In genomic region chr16:87636050-87636684, GRCh38 we compare ENCODE assay signal across 9 cellular contexts. TPM values are rescaled to one million over a fixed set of nuclear protein-coding genes. Genes with fewer than 3 reads are reported as not detected.
DNase-seq lines count a peak whose midpoint lies in the region; ATAC-seq, FAIRE-seq and TF ChIP-seq lines count a peak whose summit lies in the region.
"Had no signal": no experiment of that assay in that cellular context is flagged by ENCODE, and none has a peak within 500 bp of the region (broad histone marks: within the 10 kb centered on the region; RNA-seq: fewer than 3 reads in every experiment).

No MANE protein-coding gene starts in this region.

- DNase-seq in COLO829 (ENCODE audit: low spot score) (peak; percentile 64), HT1080 (ENCODE audit: low read depth) (peak; percentile 70), endothelial cell of umbilical vein (ENCODE audit: low read depth, low spot score) (peak; percentile 61)
- DNase-seq in activated CD8-positive, alpha-beta memory T cell treated with anti-CD3 and anti-CD28 coated beads, Interleukin-2, amount 50 U/mL, for 24 hours (ENCODE audit: extremely low read depth), result peak; percentile 56
- peak; percentile 65 for DNase-seq in stimulated activated CD8-positive, alpha-beta memory T cell treated with anti-CD3 and anti-CD28 coated beads, Interleukin-7, amount 100 ng/mL, for 24 hours (ENCODE audit: low read depth)

- dilution Hi-C loops in endothelial cell of umbilical vein (cut with MboI; ENCODE audit: extremely low pct_ligation_motif_present, low sequenced_read_pairs), result no loop called here

- FAIRE-seq in endothelial cell of umbilical vein (lab: Jason Lieb, UNC), result peak; percentile 74

- H3K27ac ChIP-seq in OCI-LY1 (ENCODE audit: low read depth, low read length, poor library complexity, severe bottlenecking) (peak overlapping the region; percentile 32), endothelial cell of umbilical vein (ENCODE audit: insufficient read depth, low read depth, low read length) (no peak overlapping the region), mucosa of rectum (ENCODE audit: low read depth in 2 of 2, low read length in 2 of 2) (no peak overlapping the region)
- H3K27ac ChIP-seq: SK-N-MC had no signal

- POLR2A ChIA-PET in endothelial cell of umbilical vein (lab: Charles Lee), result no interaction called here

- TF ChIP-seq CTCF in OCI-LY1 (IDR thresholded peaks at IDR 0.05; ENCODE audit: low read length) (peak; percentile 70), endothelial cell of umbilical vein (IDR thresholded peaks at IDR 0.05; ENCODE audit: extremely low read depth in 1 of 2, insufficient read depth in 1 of 2, low read depth in 1 of 2, low read length in 2 of 2) (peak; percentile 56 to 71)

- BruUV-seq in endothelial cell of umbilical vein (replicated peaks; lab: Mats Ljungman, UMichigan), result no TSS peak

- H3K4me1 ChIP-seq in OCI-LY1 (ENCODE audit: insufficient read depth, low read length, severe bottlenecking) (peaks cover 20% of the 10 kb centered on the region), endothelial cell of umbilical vein (ENCODE audit: control insufficient read depth, extremely low read depth, insufficient read depth, low read length) (no peaks in the 10 kb centered on the region), mucosa of rectum (ENCODE audit: control insufficient read depth in 2 of 2, insufficient read depth in 2 of 2, low read length in 2 of 2) (peaks cover 7 to 9% of the 10 kb centered on the region in 2 donors)

- H3K36me3 ChIP-seq in OCI-LY1 (ENCODE audit: insufficient read depth, low read length) (no peaks in the 10 kb centered on the region), endothelial cell of umbilical vein (ENCODE audit: control insufficient read depth in 2 of 2, extremely low read depth in 1 of 2, insufficient read depth in 2 of 2, low read length in 2 of 2) (no peaks in the 10 kb centered on the region), mucosa of rectum (ENCODE audit: control insufficient read depth in 2 of 2, insufficient read depth in 2 of 2, low read length in 2 of 2) (no peaks in the 10 kb centered on the region)

- intact Hi-C loops in endothelial cell of umbilical vein (cut with micrococcal nuclease), result loop anchor here (1.0 to 5.0 kb wide), 6 partner anchors 48 to 319 kb away; partner anchors contain the start of genes C16orf95 and KLHDC4

- H3K9me1 ChIP-seq in endothelial cell of umbilical vein (replicated peaks; ENCODE audit: control insufficient read depth, extremely low read depth, insufficient read depth, low read length), result no peaks in the 10 kb centered on the region

- TF ChIP-seq POLR2A in endothelial cell of umbilical vein (IDR thresholded peaks at IDR 0.05; ENCODE audit: low read depth, low read length), result no peak

- ATAC-seq in GM18511 (IDR thresholded peaks at IDR 0.05; ENCODE audit: unreplicated experiment), result no peak

- H3K4me3 ChIP-seq in OCI-LY1 (ENCODE audit: low read depth, low read length, poor library complexity, severe bottlenecking), result peak overlapping the region; percentile 52
- no peak overlapping the region for H3K4me3 ChIP-seq in endothelial cell of umbilical vein (replicated peaks in 1 of 3; ENCODE audit: insufficient read depth in 1 of 3, low read depth in 1 of 3, low read length in 3 of 3)
- H3K4me3 ChIP-seq in mucosa of rectum (ENCODE audit: low read length in 2 of 2), result peak overlapping the region; percentile 13 to 33
- H3K4me3 ChIP-seq: SK-N-MC had no signal

- H3K4me2 ChIP-seq in OCI-LY1 (ENCODE audit: low read length) (peak overlapping the region; percentile 76), endothelial cell of umbilical vein (ENCODE audit: insufficient read depth, low read length) (no peak overlapping the region)

- H3K27me3 ChIP-seq in OCI-LY1 (ENCODE audit: insufficient read depth, low read length) (peaks cover 11% of the 10 kb centered on the region; the same call in 1 of the 2 replicates), endothelial cell of umbilical vein (ENCODE audit: control insufficient read depth in 2 of 2, insufficient read depth in 2 of 2, low read length in 2 of 2) (peaks cover 2% of the 10 kb centered on the region in 2 experiments), mucosa of rectum (ENCODE audit: control insufficient read depth in 2 of 2, insufficient read depth in 2 of 2, low read length in 2 of 2) (no peaks in the 10 kb centered on the region)

- CTCF ChIA-PET in endothelial cell of umbilical vein (lab: Charles Lee), result interaction anchor here (0.6 to 4.9 kb wide), 41 partner anchors 10 to 357 kb away, joined by 3 to 145 read pairs (median 5); partner anchors contain the start of genes C16orf95, JPH3 and KLHDC4

- H3K9ac ChIP-seq in OCI-LY1 (ENCODE audit: low read length) (peak overlapping the region; percentile 26; the same call in 1 of the 2 replicates), endothelial cell of umbilical vein (replicated peaks; ENCODE audit: extremely low read depth, insufficient read depth, low read length) (no peak overlapping the region), mucosa of rectum (ENCODE audit: low read depth in 1 of 2, low read length in 2 of 2) (no peak overlapping the region)

- H4K20me1 ChIP-seq in OCI-LY1 (ENCODE audit: insufficient read depth, low read length), result no peaks in the 10 kb centered on the region
- H4K20me1 ChIP-seq in endothelial cell of umbilical vein (replicated peaks; ENCODE audit: control insufficient read depth, extremely low read depth, insufficient read depth, low read length), result no peaks in the 10 kb centered on the region

- H2AFZ ChIP-seq in OCI-LY1 (ENCODE audit: low read length) (no peak overlapping the region), endothelial cell of umbilical vein (ENCODE audit: low read depth, low read length) (no peak overlapping the region)

- H3K9me3 ChIP-seq in OCI-LY1 (ENCODE audit: low read length), result no peaks in the 10 kb centered on the region
- no peaks in the 10 kb centered on the region for H3K9me3 ChIP-seq in endothelial cell of umbilical vein (replicated peaks; ENCODE audit: control insufficient read depth, insufficient read depth, low read length)
- no peaks in the 10 kb centered on the region for H3K9me3 ChIP-seq in mucosa of rectum (ENCODE audit: control insufficient read depth in 2 of 2, low read length in 2 of 2)

- no peaks in the 10 kb centered on the region for H3F3A ChIP-seq in OCI-LY1 (ENCODE audit: insufficient read depth, low read length)

- H3K79me2 ChIP-seq in OCI-LY1 (ENCODE audit: insufficient read depth, low read length) (no peaks in the 10 kb centered on the region), endothelial cell of umbilical vein (ENCODE audit: control insufficient read depth, insufficient read depth, low read length) (no peaks in the 10 kb centered on the region)

- no peaks in the 10 kb centered on the region for H3K9me2 ChIP-seq in OCI-LY1 (ENCODE audit: low read depth, low read length)

TF ChIP-seq in endothelial cell of umbilical vein, 7 proteins besides CTCF, POLR2A, EP300 and RAD21:
- no peak for TF ChIP-seq POLR2AphosphoS5 (IDR thresholded peaks at IDR 0.05; ENCODE audit: insufficient read depth, low read depth, low read length)

RNA-seq across cellular contexts. Expression of gene JPH3, which starts 33.9 kb away (rescaled TPM):
- total RNA-seq in HT1080 (2014; rRNA removed; shearing (Covaris generic)), result not detected in 2 replicates
- 0.01 TPM in 1 of 2 replicates, not detected in the other for polyA plus RNA-seq in HT1080 (2015; cell fraction: cytosol; rRNA removed)
- polyA plus RNA-seq in HT1080 (2015; cell fraction: nucleus; rRNA removed), result 0.05 TPM in 1 of 2 replicates, not detected in the other
- total RNA-seq in endothelial cell of umbilical vein, result 0.09 and 0.22 TPM in 2 replicates
- 0.30 and 0.35 TPM in 2 replicates for polyA plus RNA-seq in endothelial cell of umbilical vein
- 0.21 and 0.44 TPM in 2 replicates for polyA plus RNA-seq in endothelial cell of umbilical vein (2011; cell fraction: cytosol; rRNA removed)
- 0.13 and 0.29 TPM in 2 replicates for polyA plus RNA-seq in endothelial cell of umbilical vein (2011; cell fraction: nucleus; rRNA removed)
- polyA plus RNA-seq in endothelial cell of umbilical vein (2012), result 0.32 and 1.4 TPM in 2 replicates
- 0.25 and 0.27 TPM in 2 replicates for polyA minus RNA-seq in endothelial cell of umbilical vein
- polyA minus RNA-seq in endothelial cell of umbilical vein (2011; cell fraction: cytosol; rRNA and poly(A)+ RNA removed), result 0.61 TPM
- 0.14 TPM in 1 of 2 replicates, not detected in the other for polyA minus RNA-seq in endothelial cell of umbilical vein (2011; cell fraction: nucleus; rRNA and poly(A)+ RNA removed)

Comparison
In these comparisons a context has a peak if more than half of its experiments do, and no peak if none do; other contexts are left out.
1. H3K4me3 ChIP-seq: peak in OCI-LY1 (single experiment) and mucosa of rectum (2 of 2); none in endothelial cell of umbilical vein (0 of 3).
2. Peak in every context shown above with its lines, with median percentiles within 50 percentile points of each other: DNase-seq.